In genomic region chr17:72699566-72699965, GRCh38 we compare ENCODE assay signal across 16 cellular contexts.
DNase-seq lines count a peak whose midpoint lies in the region; ATAC-seq, FAIRE-seq and TF ChIP-seq lines count a peak whose summit lies in the region.
"Had no signal": no experiment of that assay in that cellular context is flagged by ENCODE, and none has a peak within 500 bp of the region (broad histone marks: within the 10 kb centered on the region; RNA-seq: fewer than 3 reads in every experiment).

No MANE protein-coding gene starts in this region.

- peaks cover 5% of the 10 kb centered on the region for H3K36me3 Mint-ChIP-seq in stimulated activated effector memory CD8-positive, alpha-beta T cell treated with anti-CD3 and anti-CD28 coated beads, Interleukin-12 subunit alpha, Interleukin-12 subunit beta, amount 100 ng/mL, for 72 hours
- H3K36me3 Mint-ChIP-seq: natural killer cell had no signal

- DNase-seq in H54 (ENCODE audit: insufficient read length, low spot score) (peak; percentile 68), anterior cingulate cortex (lab: John Stamatoyannopoulos, UW) (peak in 50 of 58 donors; percentile 4 to 80 (median 40)), globus pallidus (ENCODE audit: low spot score) (peak; percentile 75), DMS79 treated with DMSO at 0.1 percent for 48 hours (lab: John Stamatoyannopoulos, UW) (no peak)
- DNase-seq in stimulated activated effector memory CD8-positive, alpha-beta T cell treated with anti-CD3 and anti-CD28 coated beads, Interleukin-12 subunit alpha, Interleukin-12 subunit beta, amount 100 ng/mL, for 72 hours (ENCODE audit: low spot score in 2 of 2), result no peak
- DNase-seq: activated CD8-positive, alpha-beta memory T cell treated with anti-CD3 and anti-CD28 coated beads for 24 hours; COR-L47; esophagus squamous epithelium; natural killer cell; NCI-H1105; NCI-H510A treated with DMSO at 0.1 percent for 48 hours; SHP77 had no signal

- H3K27ac Mint-ChIP-seq in stimulated activated effector memory CD8-positive, alpha-beta T cell treated with anti-CD3 and anti-CD28 coated beads, Interleukin-12 subunit alpha, Interleukin-12 subunit beta, amount 100 ng/mL, for 72 hours, result peak overlapping the region; percentile 64
- H3K27ac Mint-ChIP-seq: natural killer cell had no signal

- no peak overlapping the region for H3K4me3 Mint-ChIP-seq in stimulated activated effector memory CD8-positive, alpha-beta T cell treated with anti-CD3 and anti-CD28 coated beads, Interleukin-12 subunit alpha, Interleukin-12 subunit beta, amount 100 ng/mL, for 72 hours
- H3K4me3 Mint-ChIP-seq: natural killer cell had no signal

- TF ChIP-seq POLR2A in H54 (IDR thresholded peaks at IDR 0.05; ENCODE audit: low read depth, low read length), result no peak

- ATAC-seq in stimulated activated effector memory CD8-positive, alpha-beta T cell treated with anti-CD3 and anti-CD28 coated beads, Interleukin-12 subunit alpha, Interleukin-12 subunit beta, amount 100 ng/mL, for 72 hours, result no peak
- no peak for ATAC-seq in HG03354 (IDR thresholded peaks at IDR 0.05; ENCODE audit: poor library complexity, severe bottlenecking, unreplicated experiment)
- ATAC-seq in HG02763 (IDR thresholded peaks at IDR 0.05; ENCODE audit: unreplicated experiment), result no peak
- ATAC-seq: natural killer cell had no signal

- no peaks in the 10 kb centered on the region for H3K9me3 Mint-ChIP-seq in stimulated activated effector memory CD8-positive, alpha-beta T cell treated with anti-CD3 and anti-CD28 coated beads, Interleukin-12 subunit alpha, Interleukin-12 subunit beta, amount 100 ng/mL, for 72 hours
- H3K9me3 Mint-ChIP-seq: natural killer cell had no signal

- no peaks in the 10 kb centered on the region for H3K4me1 Mint-ChIP-seq in stimulated activated effector memory CD8-positive, alpha-beta T cell treated with anti-CD3 and anti-CD28 coated beads, Interleukin-12 subunit alpha, Interleukin-12 subunit beta, amount 100 ng/mL, for 72 hours
- H3K4me1 Mint-ChIP-seq: natural killer cell had no signal

- FAIRE-seq in H54 (lab: Jason Lieb, UNC), result no peak
- FAIRE-seq: colon, TTC549 had no signal

Comparison
In these comparisons a context has a peak if more than half of its experiments do, and no peak if none do; other contexts are left out.
1. DNase-seq: peak in H54 (single experiment), anterior cingulate cortex (50 of 58) and globus pallidus (single experiment); none in stimulated activated effector memory CD8-positive, alpha-beta T cell treated with anti-CD3 and anti-CD28 coated beads, Interleukin-12 subunit alpha, Interleukin-12 subunit beta, amount 100 ng/mL, for 72 hours (0 of 2) and DMS79 treated with DMSO at 0.1 percent for 48 hours (single experiment).